Comparison of ENCODE assay signal across 22 cellular contexts in the genomic region with DNA sequence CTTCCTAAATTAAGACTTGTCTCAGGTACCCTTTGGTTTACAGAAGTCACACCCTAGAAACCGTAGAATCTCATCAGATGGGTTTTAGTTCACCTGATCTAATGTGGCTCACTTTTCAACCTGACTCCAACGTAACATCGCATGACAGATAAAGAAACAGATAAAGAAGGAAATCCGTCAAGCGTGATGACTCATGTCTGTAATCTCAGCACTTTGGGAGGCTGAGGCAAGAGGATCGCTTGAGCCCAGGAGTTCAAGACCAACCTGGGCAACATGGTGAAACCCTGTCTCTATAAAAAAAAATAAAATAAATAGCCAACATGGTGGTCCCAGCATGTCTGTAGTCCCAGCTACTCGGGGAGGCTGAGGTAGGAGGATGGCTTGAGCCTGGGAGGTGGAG.
DNase-seq lines count a peak whose midpoint lies in the region; ATAC-seq and TF ChIP-seq lines count a peak whose summit lies in the region.
"Had no signal": no experiment of that assay in that cellular context is flagged by ENCODE, and none has a peak within 500 bp of the region (broad histone marks: within the 10 kb centered on the region; RNA-seq: fewer than 3 reads in every experiment).

No MANE protein-coding gene starts in this region.

- no peak overlapping the region for H3K14ac ChIP-seq in neuronal stem cell (ENCODE audit: low read length)

- no peak overlapping the region for H3K18ac ChIP-seq in neuronal stem cell (ENCODE audit: low read length)

- peaks cover 0 to 3% of the 10 kb centered on the region in 2 donors for H3K4me1 ChIP-seq in neuronal stem cell (ENCODE audit: control insufficient read depth in 2 of 2, insufficient read depth in 1 of 2, low read depth in 1 of 2, low read length in 2 of 2)
- H3K4me1 ChIP-seq: SJCRH30 had no signal

- H3K9me3 Mint-ChIP-seq in activated naive CD4-positive, alpha-beta T cell treated with anti-CD3 and anti-CD28 coated beads for 36 hours = no peaks in the 10 kb centered on the region
- H3K9me3 Mint-ChIP-seq in T-helper 2 cell treated with Interferon-gamma antibody and Interleukin-4, amounts not matched to agents 5 μg/mL and 100 μg/mL, for 36 hours = no peaks in the 10 kb centered on the region
- peaks cover 3% of the 10 kb centered on the region for H3K9me3 Mint-ChIP-seq in chondrocyte (ENCODE audit: low read depth)

- no peaks in the 10 kb centered on the region for H3K79me1 ChIP-seq in neuronal stem cell (ENCODE audit: low read depth, low read length)

- H2BK12ac ChIP-seq in neuronal stem cell (ENCODE audit: low read length) = no peak overlapping the region

- H2BK5ac ChIP-seq in neuronal stem cell (ENCODE audit: low read length) = no peak overlapping the region

- no peak overlapping the region for H3K23ac ChIP-seq in neuronal stem cell (ENCODE audit: low read depth, low read length, poor library complexity)

- H3K27me3 Mint-ChIP-seq in activated naive CD4-positive, alpha-beta T cell treated with anti-CD3 and anti-CD28 coated beads for 36 hours (ENCODE audit: low read depth) = no peaks in the 10 kb centered on the region
- H3K27me3 Mint-ChIP-seq in T-helper 2 cell treated with Interferon-gamma antibody and Interleukin-4, amounts not matched to agents 5 μg/mL and 100 μg/mL, for 36 hours (ENCODE audit: low read depth) = peaks cover 2% of the 10 kb centered on the region
- no peaks in the 10 kb centered on the region for H3K27me3 Mint-ChIP-seq in chondrocyte (ENCODE audit: low read depth)

- H4K91ac ChIP-seq in neuronal stem cell (ENCODE audit: low read depth, low read length, poor library complexity) = no peak overlapping the region

- H3K27me3 ChIP-seq in neuronal stem cell (ENCODE audit: control insufficient read depth in 3 of 3, insufficient read depth in 3 of 3, low read depth in 1 of 3, low read length in 3 of 3) = peaks cover 0 to 16% (median 0%) of the 10 kb centered on the region in 3 experiments
- H3K27me3 ChIP-seq: Peyer's patch had no signal

- H3K4me3 Mint-ChIP-seq in activated naive CD4-positive, alpha-beta T cell treated with anti-CD3 and anti-CD28 coated beads for 36 hours = no peak overlapping the region
- no peak overlapping the region for H3K4me3 Mint-ChIP-seq in T-helper 2 cell treated with Interferon-gamma antibody and Interleukin-4, amounts not matched to agents 5 μg/mL and 100 μg/mL, for 36 hours
- H3K4me3 Mint-ChIP-seq in chondrocyte (ENCODE audit: unreplicated experiment) = no peak overlapping the region
- H3K4me3 Mint-ChIP-seq: B cell, CD14-positive monocyte, H9 had no signal

- no peak overlapping the region for H2BK15ac ChIP-seq in neuronal stem cell (ENCODE audit: low read length)

- intact Hi-C loops in activated naive CD4-positive, alpha-beta T cell treated with anti-CD3 and anti-CD28 coated beads for 36 hours (cut with micrococcal nuclease) = no loop called here
- intact Hi-C loops in Right ventricle myocardium superior (cut with DNase I) = loop anchor here (5.0 kb wide), 1 partner anchor 47 kb away; no protein-coding TSS in a partner anchor

- H3K4ac ChIP-seq in neuronal stem cell (ENCODE audit: low read length) = no peak overlapping the region

- H3K36me3 Mint-ChIP-seq in activated naive CD4-positive, alpha-beta T cell treated with anti-CD3 and anti-CD28 coated beads for 36 hours (ENCODE audit: low read depth) = no peaks in the 10 kb centered on the region
- H3K36me3 Mint-ChIP-seq in T-helper 2 cell treated with Interferon-gamma antibody and Interleukin-4, amounts not matched to agents 5 μg/mL and 100 μg/mL, for 36 hours (ENCODE audit: low read depth) = no peaks in the 10 kb centered on the region
- H3K36me3 Mint-ChIP-seq in chondrocyte (ENCODE audit: low read depth) = peaks cover 3% of the 10 kb centered on the region
- H3K36me3 Mint-ChIP-seq: CD14-positive monocyte had no signal

- peaks cover 0 to 2% of the 10 kb centered on the region in 2 donors for H3K9me3 ChIP-seq in neuronal stem cell (replicated peaks in 1 of 2; ENCODE audit: control insufficient read depth in 2 of 2, insufficient read depth in 1 of 2, low read depth in 1 of 2, low read length in 2 of 2)
- H3K9me3 ChIP-seq: Peyer's patch, SJCRH30 had no signal

- H3K9ac ChIP-seq in neuronal stem cell (ENCODE audit: low read depth, low read length, poor library complexity) = no peak overlapping the region

- no peak overlapping the region for H3K4me3 ChIP-seq in neuronal stem cell (ENCODE audit: low read length in 2 of 2)
- H3K4me3 ChIP-seq: GM12878, Peyer's patch, SJCRH30 had no signal

- H3K27ac Mint-ChIP-seq in activated naive CD4-positive, alpha-beta T cell treated with anti-CD3 and anti-CD28 coated beads for 36 hours = no peak overlapping the region
- H3K27ac Mint-ChIP-seq in T-helper 2 cell treated with Interferon-gamma antibody and Interleukin-4, amounts not matched to agents 5 μg/mL and 100 μg/mL, for 36 hours = no peak overlapping the region
- H3K27ac Mint-ChIP-seq in chondrocyte (ENCODE audit: unreplicated experiment) = peak overlapping the region; percentile 46
- H3K27ac Mint-ChIP-seq: B cell, CD14-positive monocyte, H9 had no signal

- H2AFZ ChIP-seq in neuronal stem cell (ENCODE audit: low read length) = no peak overlapping the region

- no peak overlapping the region for H2AK5ac ChIP-seq in neuronal stem cell (ENCODE audit: low read depth, low read length)

- no peaks in the 10 kb centered on the region for H3K36me3 ChIP-seq in neuronal stem cell (replicated peaks in 1 of 2; ENCODE audit: control insufficient read depth in 2 of 2, insufficient read depth in 2 of 2, low read length in 2 of 2)
- H3K36me3 ChIP-seq: Peyer's patch, SJCRH30 had no signal

- peak overlapping the region; percentile 98 for H3K27ac ChIP-seq in substantia nigra (ENCODE audit: low read depth, low read length, poor library complexity, severe bottlenecking)
- H3K27ac ChIP-seq in neuronal stem cell (replicated peaks; ENCODE audit: low read length) = no peak overlapping the region
- H3K27ac ChIP-seq: Peyer's patch, SJCRH30 had no signal

- ATAC-seq in Right ventricle myocardium superior (ENCODE audit: poor library complexity) = no peak
- ATAC-seq: GM12878 had no signal

- peak; percentile 28 for DNase-seq in activated naive CD4-positive, alpha-beta T cell treated with anti-CD3 and anti-CD28 coated beads for 36 hours
- no peak for DNase-seq in activated naive CD4-positive, alpha-beta T cell treated with Interleukin-2 at 50 U/mL for 16 hours
- peak; percentile 23 for DNase-seq in T-helper 2 cell treated with Interferon-gamma antibody and Interleukin-4, amounts not matched to agents 5 μg/mL and 100 μg/mL, for 36 hours (ENCODE audit: low spot score)
- DNase-seq in chondrocyte (ENCODE audit: low spot score) = no peak
- DNase-seq in substantia nigra (lab: John Stamatoyannopoulos, UW) = no peak
- no peak for DNase-seq in neuronal stem cell (ENCODE audit: low spot score)
- no peak for DNase-seq in NCI-H510A (lab: John Stamatoyannopoulos, UW)
- no peak for DNase-seq in Right ventricle myocardium superior
- DNase-seq: DMS79; H9; NCI-H1092 treated with DMSO at 0.1 percent for 48 hours; NCI-H1436 treated with DMSO at 0.1 percent for 48 hours; NCI-H1930; NCI-H226; NCI-H524; NCI-H774; NK-92 treated with Interleukin-12 subunit alpha and Interleukin-12 subunit beta, amount 100 ng/mL, for 24 hours; Peyer's patch; SJCRH30 had no signal

- no peak overlapping the region for H2BK120ac ChIP-seq in neuronal stem cell (ENCODE audit: low read depth, low read length)

- H3K4me2 ChIP-seq in neuronal stem cell (ENCODE audit: insufficient read depth, low read length, poor library complexity, severe bottlenecking) = no peak overlapping the region

- CTCF ChIA-PET in activated naive CD4-positive, alpha-beta T cell treated with anti-CD3 and anti-CD28 coated beads for 36 hours (lab: Charles Lee) = no interaction called here

- peaks cover 5% of the 10 kb centered on the region for H3K4me1 Mint-ChIP-seq in activated naive CD4-positive, alpha-beta T cell treated with anti-CD3 and anti-CD28 coated beads for 36 hours (ENCODE audit: low read depth)
- H3K4me1 Mint-ChIP-seq in T-helper 2 cell treated with Interferon-gamma antibody and Interleukin-4, amounts not matched to agents 5 μg/mL and 100 μg/mL, for 36 hours (ENCODE audit: low read depth) = peaks cover 24% of the 10 kb centered on the region
- peaks cover 51% of the 10 kb centered on the region for H3K4me1 Mint-ChIP-seq in chondrocyte (ENCODE audit: low read depth)
- H3K4me1 Mint-ChIP-seq: B cell, CD14-positive monocyte had no signal

- no CpG with 5 or more reads among the region's 7 CpGs for WGBS in neuronal stem cell (ENCODE audit: extremely low coverage in 2 of 2, insufficient read length in 2 of 2, insufficient replicate concordance in 1 of 2), 2 donors

- TF ChIP-seq CTCF in chondrocyte (IDR thresholded peaks at IDR 0.05) = no peak

- H4K8ac ChIP-seq in neuronal stem cell (ENCODE audit: low read depth, low read length) = no peak overlapping the region

Comparison
In these comparisons a context has a peak if more than half of its experiments do, and no peak if none do; other contexts are left out.
1. DNase-seq: peak in activated naive CD4-positive, alpha-beta T cell treated with anti-CD3 and anti-CD28 coated beads for 36 hours (single experiment) and T-helper 2 cell treated with Interferon-gamma antibody and Interleukin-4, amounts not matched to agents 5 μg/mL and 100 μg/mL, for 36 hours (single experiment); none in activated naive CD4-positive, alpha-beta T cell treated with Interleukin-2 at 50 U/mL for 16 hours (single experiment), chondrocyte (single experiment), substantia nigra (0 of 49), neuronal stem cell (single experiment), NCI-H510A (single experiment) and Right ventricle myocardium superior (single experiment).